Comparison of ENCODE assay signal across 17 cellular contexts in the genomic region with DNA sequence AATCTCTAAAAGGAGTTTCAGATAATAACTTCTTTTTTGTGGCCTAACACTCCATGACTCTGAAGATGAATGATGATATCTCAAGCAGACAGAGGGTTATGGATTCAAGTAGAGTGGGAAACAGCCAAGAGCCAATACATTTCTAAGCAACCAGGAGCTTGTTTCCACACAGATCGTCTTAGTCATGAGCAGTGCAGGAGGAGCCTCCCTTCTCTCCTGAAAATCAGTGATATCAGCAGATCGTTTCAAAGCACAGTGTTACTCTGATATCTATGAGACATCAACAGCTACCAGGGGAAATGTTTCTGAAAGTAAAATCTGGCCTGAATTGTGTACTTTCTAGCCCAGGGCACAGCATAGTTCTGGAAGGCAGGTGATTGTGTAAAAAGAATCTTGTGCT. TPM values are rescaled to one million over a fixed set of nuclear protein-coding genes. Genes with fewer than 3 reads are reported as not detected.
DNase-seq lines count a peak whose midpoint lies in the region; ATAC-seq and TF ChIP-seq lines count a peak whose summit lies in the region.
"Had no signal": no experiment of that assay in that cellular context is flagged by ENCODE, and none has a peak within 500 bp of the region (broad histone marks: within the 10 kb centered on the region; RNA-seq: fewer than 3 reads in every experiment).

No MANE protein-coding gene starts in this region.

- DNase-seq in DMS53 (lab: John Stamatoyannopoulos, UW) = peak; percentile 43
- DNase-seq in DMS53 treated with DMSO at 0.1 percent for 48 hours (lab: John Stamatoyannopoulos, UW; ENCODE audit: unreplicated experiment) = no peak
- peak; percentile 96 for DNase-seq in amniotic epithelial cell (ENCODE audit: low read depth)
- peak; percentile 37 for DNase-seq in hepatocyte (ENCODE audit: low spot score)
- no peak for DNase-seq in type B pancreatic cell (ENCODE audit: extremely low spot score, unreplicated experiment)
- no peak for DNase-seq in germinal center (ENCODE audit: low spot score)
- DNase-seq in coronary artery (ENCODE audit: low spot score) = no peak
- DNase-seq: activated B cell treated with CpG ODN at 0.5 μM for 24 hours; activated T-cell treated with anti-CD3 and anti-CD28 coated beads for 4 hours; aorta; DMS 273 treated with DMSO at 0.1 percent for 48 hours; effector CD8-positive, alpha-beta T cell; NCI-H2029 had no signal

- H3K4me3 ChIP-seq in hepatocyte = no peak overlapping the region
- no peak overlapping the region for H3K4me3 ChIP-seq in coronary artery
- H3K4me3 ChIP-seq: SK-N-MC had no signal

- no peaks in the 10 kb centered on the region for H4K20me1 ChIP-seq in hepatocyte (ENCODE audit: insufficient read depth, poor library complexity, severe bottlenecking)

- H3K9me3 ChIP-seq in hepatocyte (ENCODE audit: low read depth) = no peaks in the 10 kb centered on the region

- no peaks in the 10 kb centered on the region for H3K27me3 ChIP-seq in hepatocyte

- H3K9me2 ChIP-seq in hepatocyte (replicated peaks; ENCODE audit: insufficient read depth) = no peaks in the 10 kb centered on the region

- H3K4me1 Mint-ChIP-seq in type B pancreatic cell (ENCODE audit: unreplicated experiment) = peaks cover 5% of the 10 kb centered on the region
- H3K4me1 Mint-ChIP-seq: activated B cell treated with CpG ODN at 0.5 μM for 24 hours had no signal

- no peaks in the 10 kb centered on the region for H3K9me3 Mint-ChIP-seq in type B pancreatic cell
- H3K9me3 Mint-ChIP-seq: activated B cell treated with CpG ODN at 0.5 μM for 24 hours, neural crest cell had no signal

- peak overlapping the region; percentile 68 for H3K27ac Mint-ChIP-seq in type B pancreatic cell
- H3K27ac Mint-ChIP-seq: activated B cell treated with CpG ODN at 0.5 μM for 24 hours had no signal

- H3K27me3 Mint-ChIP-seq in type B pancreatic cell = no peaks in the 10 kb centered on the region
- H3K27me3 Mint-ChIP-seq: activated B cell treated with CpG ODN at 0.5 μM for 24 hours had no signal

- no peak for ATAC-seq in GM19324 (IDR thresholded peaks at IDR 0.05; ENCODE audit: low FRiP score, unreplicated experiment)

- WGBS in hepatocyte (ENCODE audit: low lambda C conversion rate, missing lambda C conversion rate) = 24% methylated on average over 2 of the region's 2 CpGs

- no peak overlapping the region for H3K4me3 Mint-ChIP-seq in type B pancreatic cell
- H3K4me3 Mint-ChIP-seq: activated B cell treated with CpG ODN at 0.5 μM for 24 hours, neural crest cell had no signal

- H3K4me2 ChIP-seq in hepatocyte = peak overlapping the region; percentile 11

- H3K4me1 ChIP-seq in hepatocyte (ENCODE audit: insufficient read depth) = no peaks in the 10 kb centered on the region

- H2AFZ ChIP-seq in hepatocyte = no peak overlapping the region

- TF ChIP-seq CTCF in hepatocyte (IDR thresholded peaks at IDR 0.05; ENCODE audit: poor library complexity) (no peak), type B pancreatic cell (conservative IDR thresholded peaks at IDR 0.05) (no peak), coronary artery (IDR thresholded peaks at IDR 0.05) (no peak)

- peaks cover 10% of the 10 kb centered on the region for H3K36me3 Mint-ChIP-seq in type B pancreatic cell

- no peaks in the 10 kb centered on the region for H3K36me3 ChIP-seq in hepatocyte (replicated peaks; ENCODE audit: insufficient read depth, low read depth)

- peaks cover 24% of the 10 kb centered on the region for H3K79me2 ChIP-seq in hepatocyte

- H3K27ac ChIP-seq in hepatocyte = peak overlapping the region; percentile 19
- H3K27ac ChIP-seq in coronary artery = no peak overlapping the region
- H3K27ac ChIP-seq: 22Rv1, SK-N-MC had no signal

RNA-seq across cellular contexts. Expression of a gene that starts 11.5 kb away (rescaled TPM):
- 59.5 and 92.0 TPM in 2 replicates for total RNA-seq in hepatocyte
- polyA plus RNA-seq in hepatocyte = 13.9 and 15.0 TPM in 2 replicates
- 26.7 and 72.3 TPM in 2 replicates for total RNA-seq in type B pancreatic cell (ENCODE audit: low replicate concordance)
- total RNA-seq: activated B cell treated with CpG ODN at 0.5 μM for 24 hours had no signal

Comparison
In these comparisons a context has a peak if more than half of its experiments do, and no peak if none do; other contexts are left out.
1. DNase-seq: peak in DMS53 (single experiment), amniotic epithelial cell (single experiment) and hepatocyte (single experiment); none in DMS53 treated with DMSO at 0.1 percent for 48 hours (single experiment), type B pancreatic cell (single experiment), germinal center (single experiment) and coronary artery (single experiment).